Comparison of ENCODE assay signal across 9 cellular contexts in genomic region chr15:96327155-96327741, GRCh38. TPM values are rescaled to one million over a fixed set of nuclear protein-coding genes. Genes with fewer than 3 reads are reported as not detected.
A peak's percentile ranks its signal among the peaks of the same experiment; 100 is the strongest.
DNase-seq lines count a peak whose midpoint lies in the region; ATAC-seq and TF ChIP-seq lines count a peak whose summit lies in the region.
"Had no signal": no experiment of that assay in that cellular context is flagged by ENCODE, and none has a peak within 500 bp of the region (broad histone marks: within the 10 kb centered on the region; RNA-seq: fewer than 3 reads in every experiment).

No MANE protein-coding gene starts in this region.

- peaks cover 0 to 10% (median 0%) of the 10 kb centered on the region in 5 donors for H3K36me3 Mint-ChIP-seq in naive thymus-derived CD4-positive, alpha-beta T cell

- H3K4me1 ChIP-seq in naive thymus-derived CD4-positive, alpha-beta T cell (ENCODE audit: control insufficient read depth in 2 of 2, insufficient read depth in 2 of 2, low read length in 2 of 2) = peaks cover 0 to under 1% of the 10 kb centered on the region in 2 donors

- peak; percentile 49 for TF ChIP-seq RAD21 in Ishikawa (IDR thresholded peaks at IDR 0.05; ENCODE audit: low read depth)

- H3K27ac ChIP-seq in naive thymus-derived CD4-positive, alpha-beta T cell (ENCODE audit: low read depth, low read length) = no peak overlapping the region

- H3K4me3 Mint-ChIP-seq in naive thymus-derived CD4-positive, alpha-beta T cell = peak overlapping the region in 2 of 10 donors; percentile 17 to 41
- H3K4me3 Mint-ChIP-seq: central memory CD8-positive, alpha-beta T cell had no signal

- H3K36me3 ChIP-seq in naive thymus-derived CD4-positive, alpha-beta T cell (ENCODE audit: control insufficient read depth in 2 of 3, insufficient read depth in 3 of 3, low read length in 3 of 3) = no peaks in the 10 kb centered on the region

- peak; percentile 57 for DNase-seq in NCI-H1092 treated with DMSO at 0.1 percent for 48 hours (lab: John Stamatoyannopoulos, UW)
- DNase-seq in NCI-H1092 (lab: John Stamatoyannopoulos, UW) = no peak
- DNase-seq in RPMI7951 (ENCODE audit: low read depth) = peak; percentile 91
- DNase-seq in erythroblast (lab: John Stamatoyannopoulos, UW) = peak; percentile 8 to 17
- no peak for DNase-seq in naive thymus-derived CD4-positive, alpha-beta T cell
- no peak for DNase-seq in head of caudate nucleus
- no peak for DNase-seq in NK-92 treated with Interleukin-12 subunit alpha and Interleukin-12 subunit beta, amount 100 ng/mL, for 24 hours (lab: John Stamatoyannopoulos, UW)

- CTCF ChIA-PET in naive thymus-derived CD4-positive, alpha-beta T cell (lab: Charles Lee) = no interaction called here

- peak overlapping the region in 2 of 9 donors; percentile 31 to 43 for H3K27ac Mint-ChIP-seq in naive thymus-derived CD4-positive, alpha-beta T cell

- H3K27me3 ChIP-seq in naive thymus-derived CD4-positive, alpha-beta T cell (ENCODE audit: control insufficient read depth in 2 of 2, insufficient read depth in 2 of 2, low read length in 2 of 2) = peaks cover 0 to 32% of the 10 kb centered on the region in 2 donors

- H3K27me3 Mint-ChIP-seq in naive thymus-derived CD4-positive, alpha-beta T cell = peaks cover 84 to 85% (median 84%) of the 10 kb centered on the region in 5 donors

- peaks cover 0 to 52% (median 13%) of the 10 kb centered on the region in 11 donors for H3K9me3 Mint-ChIP-seq in naive thymus-derived CD4-positive, alpha-beta T cell
- H3K9me3 Mint-ChIP-seq: central memory CD8-positive, alpha-beta T cell had no signal

- intact Hi-C loops in naive thymus-derived CD4-positive, alpha-beta T cell (cut with micrococcal nuclease) = loop anchor here in 1 of 2 donors (2.0 to 10.0 kb wide), 2 partner anchors 84 to 908 kb away; no protein-coding TSS in a partner anchor
- intact Hi-C loops in head of caudate nucleus (cut with DNase I) = no loop called here

- H3K9me3 ChIP-seq in naive thymus-derived CD4-positive, alpha-beta T cell (ENCODE audit: control insufficient read depth in 2 of 3, low read length in 3 of 3) = peaks cover 0 to 7% (median 0%) of the 10 kb centered on the region in 3 experiments

- no peak overlapping the region for H3K4me3 ChIP-seq in naive thymus-derived CD4-positive, alpha-beta T cell (ENCODE audit: low read length)

- TF ChIP-seq POLR2A in erythroblast (IDR thresholded peaks at IDR 0.05; ENCODE audit: low read length) = no peak

- peak; percentile 36 for ATAC-seq in naive thymus-derived CD4-positive, alpha-beta T cell

- no peak for TF ChIP-seq EP300 in Ishikawa (IDR thresholded peaks at IDR 0.05; ENCODE audit: borderline replicate concordance)

- peaks cover 16 to 37% (median 22%) of the 10 kb centered on the region in 7 donors for H3K4me1 Mint-ChIP-seq in naive thymus-derived CD4-positive, alpha-beta T cell

- POLR2A ChIA-PET in naive thymus-derived CD4-positive, alpha-beta T cell (lab: Charles Lee) = no interaction called here

TF ChIP-seq in Ishikawa, 13 proteins besides CTCF, POLR2A, EP300 and RAD21:
- TF ChIP-seq TEAD4 (IDR thresholded peaks at IDR 0.05) (no peak), TAF1 (IDR thresholded peaks at IDR 0.05; ENCODE audit: low read depth) (no peak), FOXM1 (IDR thresholded peaks at IDR 0.05; ENCODE audit: borderline replicate concordance, low read depth) (no peak), REST (IDR thresholded peaks at IDR 0.05; ENCODE audit: low read depth) (no peak), CREB1 (IDR thresholded peaks at IDR 0.05; ENCODE audit: low read depth) (no peak), YY1 (IDR thresholded peaks at IDR 0.05; ENCODE audit: low read depth) (no peak)

RNA-seq across cellular contexts. Expression of gene NR2F2, which starts 3.3 kb away (rescaled TPM):
- 13.2 and 18.7 TPM in 2 replicates for total RNA-seq in RPMI7951 (2014; rRNA removed; shearing (Covaris generic))
- not detected for total RNA-seq in naive thymus-derived CD4-positive, alpha-beta T cell
- polyA plus RNA-seq in naive thymus-derived CD4-positive, alpha-beta T cell = not detected

Comparison
In these comparisons a context has a peak if more than half of its experiments do, and no peak if none do; other contexts are left out.
1. DNase-seq: peak in NCI-H1092 treated with DMSO at 0.1 percent for 48 hours (single experiment), RPMI7951 (single experiment) and erythroblast (2 of 2); none in NCI-H1092 (single experiment), naive thymus-derived CD4-positive, alpha-beta T cell (0 of 9), head of caudate nucleus (0 of 42) and NK-92 treated with Interleukin-12 subunit alpha and Interleukin-12 subunit beta, amount 100 ng/mL, for 24 hours (single experiment).
2. RNA of gene NR2F2, which starts 3.3 kb away (total RNA-seq): 13.2 to 18.7 TPM in RPMI7951; not detected in naive thymus-derived CD4-positive, alpha-beta T cell; every median in the first group is over 10 times any median in the second.